In the genomic region with DNA sequence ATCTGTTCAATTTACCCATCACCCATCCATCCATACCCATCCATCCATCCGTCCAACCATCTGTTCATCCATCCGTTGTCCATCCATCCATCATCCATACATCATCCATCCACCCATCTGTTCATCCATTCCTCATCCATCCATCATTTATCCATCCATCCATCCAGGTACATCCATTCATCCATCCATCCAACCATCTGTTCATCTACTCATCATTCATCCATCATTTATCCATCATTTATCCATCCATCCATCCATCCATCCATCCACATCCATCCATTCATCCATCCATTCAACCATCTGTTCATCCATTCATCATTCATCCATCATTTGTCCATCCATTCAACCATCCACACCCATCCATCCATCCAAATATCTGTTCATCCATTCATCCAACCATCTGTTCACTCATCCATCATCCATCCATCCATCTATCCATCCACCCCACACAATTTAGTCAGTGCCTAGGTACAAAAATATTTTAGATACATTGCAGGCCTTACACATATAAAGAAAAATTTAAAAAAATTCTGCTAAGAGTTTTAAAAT, we compare ENCODE assay signal across 18 cellular contexts.
A peak's percentile ranks its signal among the peaks of the same experiment; 100 is the strongest.
DNase-seq lines count a peak whose midpoint lies in the region; ATAC-seq, FAIRE-seq and TF ChIP-seq lines count a peak whose summit lies in the region.
"Had no signal": no experiment of that assay in that cellular context is flagged by ENCODE, and none has a peak within 500 bp of the region (broad histone marks: within the 10 kb centered on the region; RNA-seq: fewer than 3 reads in every experiment).

No MANE protein-coding gene starts in this region.

- WGBS in trophoblast cell (ENCODE audit: extremely low coverage, insufficient coverage, insufficient read length) = 100% methylated on average over 2 of the region's 2 CpGs

- no peaks in the 10 kb centered on the region for H3K27me3 ChIP-seq in naive thymus-derived CD4-positive, alpha-beta T cell (ENCODE audit: control insufficient read depth in 2 of 2, insufficient read depth in 2 of 2, low read length in 2 of 2)
- no peaks in the 10 kb centered on the region for H3K27me3 ChIP-seq in trophoblast cell (ENCODE audit: insufficient read depth, low read length)
- peaks cover 26% of the 10 kb centered on the region for H3K27me3 ChIP-seq in left ventricle myocardium inferior (ENCODE audit: low read depth)
- H3K27me3 ChIP-seq: SJCRH30 had no signal

- H3K27ac ChIP-seq in naive thymus-derived CD4-positive, alpha-beta T cell (ENCODE audit: low read depth, low read length) = no peak overlapping the region
- H3K27ac ChIP-seq in trophoblast cell (ENCODE audit: low read depth, low read length) = no peak overlapping the region
- H3K27ac ChIP-seq in left ventricle myocardium inferior (replicated peaks) = no peak overlapping the region
- H3K27ac ChIP-seq: RWPE1, SJCRH30 had no signal

- CTCF ChIA-PET in activated naive CD4-positive, alpha-beta T cell treated with anti-CD3 and anti-CD28 coated beads, Interleukin-2, amount 10 ng/mL, durations not matched to agents 7 days and 5 days (lab: Charles Lee) = interaction anchor here (0.7 kb wide), 1 partner anchor 15 kb away, joined by 3 read pairs; no protein-coding TSS in a partner anchor
- CTCF ChIA-PET in naive thymus-derived CD4-positive, alpha-beta T cell (lab: Charles Lee) = interaction anchor here (0.7 kb wide), 1 partner anchor 374 kb away, joined by 4 read pairs; no protein-coding TSS in a partner anchor

- no peak overlapping the region for H2AFZ ChIP-seq in trophoblast cell (ENCODE audit: insufficient read depth, low read length, poor library complexity)

- H3K4me2 ChIP-seq in trophoblast cell (ENCODE audit: low read length) = no peak overlapping the region

- FAIRE-seq in GM18507 (lab: Jason Lieb, UNC) = peak; percentile 15

- no peak overlapping the region for H4K91ac ChIP-seq in trophoblast cell (ENCODE audit: low read depth, low read length)

- no peak overlapping the region for H3K18ac ChIP-seq in trophoblast cell (ENCODE audit: low read length)

- no peak overlapping the region for H3K9ac ChIP-seq in trophoblast cell (ENCODE audit: low read length)

- peak overlapping the region; percentile 59 for H3K27ac Mint-ChIP-seq in activated naive CD4-positive, alpha-beta T cell treated with anti-CD3 and anti-CD28 coated beads, Interleukin-2, amount 10 ng/mL, durations not matched to agents 7 days and 5 days
- peak overlapping the region; percentile 40 for H3K27ac Mint-ChIP-seq in activated naive CD8-positive, alpha-beta T cell treated with anti-CD3 and anti-CD28 coated beads, Interleukin-2, amount 10 ng/mL, durations not matched to agents 7 days and 5 days
- H3K27ac Mint-ChIP-seq in naive thymus-derived CD4-positive, alpha-beta T cell = peak overlapping the region in 6 of 9 donors; percentile 0 to 59 (median 48)
- H3K27ac Mint-ChIP-seq: CD14-positive monocyte had no signal

- DNase-seq in activated naive CD4-positive, alpha-beta T cell treated with anti-CD3 and anti-CD28 coated beads, Interleukin-2, amount 10 ng/mL, durations not matched to agents 7 days and 5 days = no peak
- no peak for DNase-seq in activated naive CD4-positive, alpha-beta T cell treated with anti-CD3 and anti-CD28 coated beads, Interleukin-2, amount 50 U/mL, for 16 hours
- DNase-seq in GM18507 (ENCODE audit: extremely low spot score, insufficient read length, low read depth) (no peak), trophoblast cell (no peak), left ventricle myocardium inferior (no peak)
- DNase-seq in activated naive CD8-positive, alpha-beta T cell treated with anti-CD3 and anti-CD28 coated beads, Interleukin-2, amount 10 ng/mL, durations not matched to agents 7 days and 5 days = no peak
- no peak for DNase-seq in naive thymus-derived CD4-positive, alpha-beta T cell
- DNase-seq: DMS79, HCEC 1CT, KG1, NCI-H1436 treated with DMSO at 0.1 percent for 48 hours, NCI-H2081, NCI-H82, PC-3, SJCRH30 had no signal

- H3K36me3 Mint-ChIP-seq in activated naive CD4-positive, alpha-beta T cell treated with anti-CD3 and anti-CD28 coated beads, Interleukin-2, amount 10 ng/mL, durations not matched to agents 7 days and 5 days = peaks cover 88% of the 10 kb centered on the region
- H3K36me3 Mint-ChIP-seq in activated naive CD8-positive, alpha-beta T cell treated with anti-CD3 and anti-CD28 coated beads, Interleukin-2, amount 10 ng/mL, durations not matched to agents 7 days and 5 days = peaks cover 88% of the 10 kb centered on the region
- H3K36me3 Mint-ChIP-seq in naive thymus-derived CD4-positive, alpha-beta T cell = peaks cover 26 to 87% (median 74%) of the 10 kb centered on the region in 5 donors

- H3K9me3 Mint-ChIP-seq in activated naive CD4-positive, alpha-beta T cell treated with anti-CD3 and anti-CD28 coated beads, Interleukin-2, amount 10 ng/mL, durations not matched to agents 7 days and 5 days = peaks cover 4% of the 10 kb centered on the region
- peaks cover 15% of the 10 kb centered on the region for H3K9me3 Mint-ChIP-seq in activated naive CD8-positive, alpha-beta T cell treated with anti-CD3 and anti-CD28 coated beads, Interleukin-2, amount 10 ng/mL, durations not matched to agents 7 days and 5 days
- peaks cover 0 to 11% (median 5%) of the 10 kb centered on the region in 11 donors for H3K9me3 Mint-ChIP-seq in naive thymus-derived CD4-positive, alpha-beta T cell

- H3K4me3 ChIP-seq in naive thymus-derived CD4-positive, alpha-beta T cell (ENCODE audit: low read length) = no peak overlapping the region
- H3K4me3 ChIP-seq in trophoblast cell (ENCODE audit: low read depth, low read length) (no peak overlapping the region), left ventricle myocardium inferior (no peak overlapping the region)
- H3K4me3 ChIP-seq: SJCRH30 had no signal

- peaks cover 37 to 95% (median 56%) of the 10 kb centered on the region in 3 experiments for H3K36me3 ChIP-seq in naive thymus-derived CD4-positive, alpha-beta T cell (ENCODE audit: control insufficient read depth in 2 of 3, insufficient read depth in 3 of 3, low read length in 3 of 3)
- H3K36me3 ChIP-seq in trophoblast cell (ENCODE audit: control insufficient read depth in 1 of 2, insufficient read depth in 2 of 2, low read length in 2 of 2) (no peaks in the 10 kb centered on the region), left ventricle myocardium inferior (no peaks in the 10 kb centered on the region)
- H3K36me3 ChIP-seq: SJCRH30 had no signal

- H3K4me3 Mint-ChIP-seq in activated naive CD4-positive, alpha-beta T cell treated with anti-CD3 and anti-CD28 coated beads, Interleukin-2, amount 10 ng/mL, durations not matched to agents 7 days and 5 days = no peak overlapping the region
- no peak overlapping the region for H3K4me3 Mint-ChIP-seq in activated naive CD8-positive, alpha-beta T cell treated with anti-CD3 and anti-CD28 coated beads, Interleukin-2, amount 10 ng/mL, durations not matched to agents 7 days and 5 days
- peak overlapping the region in 2 of 10 donors; percentile 9 to 22 for H3K4me3 Mint-ChIP-seq in naive thymus-derived CD4-positive, alpha-beta T cell
- H3K4me3 Mint-ChIP-seq: CD14-positive monocyte had no signal

- H3K23ac ChIP-seq in trophoblast cell (ENCODE audit: low read length) = no peak overlapping the region

- no peak overlapping the region for H2BK12ac ChIP-seq in trophoblast cell (ENCODE audit: low read length)

- intact Hi-C loops in naive thymus-derived CD4-positive, alpha-beta T cell (cut with micrococcal nuclease) = no loop called here
- intact Hi-C loops in left ventricle myocardium inferior (cut with micrococcal nuclease) = no loop called here

- TF ChIP-seq CTCF in left ventricle myocardium inferior (IDR thresholded peaks at IDR 0.05; ENCODE audit: borderline replicate concordance) = no peak

- H3K14ac ChIP-seq in trophoblast cell (ENCODE audit: low read length) = no peak overlapping the region

- H3K4me1 Mint-ChIP-seq in activated naive CD4-positive, alpha-beta T cell treated with anti-CD3 and anti-CD28 coated beads, Interleukin-2, amount 10 ng/mL, durations not matched to agents 7 days and 5 days = peaks cover 22% of the 10 kb centered on the region
- peaks cover 33% of the 10 kb centered on the region for H3K4me1 Mint-ChIP-seq in activated naive CD8-positive, alpha-beta T cell treated with anti-CD3 and anti-CD28 coated beads, Interleukin-2, amount 10 ng/mL, durations not matched to agents 7 days and 5 days
- H3K4me1 Mint-ChIP-seq in naive thymus-derived CD4-positive, alpha-beta T cell = peaks cover 10 to 30% (median 21%) of the 10 kb centered on the region in 7 donors
- H3K4me1 Mint-ChIP-seq: CD14-positive monocyte had no signal

- H3K4me1 ChIP-seq in naive thymus-derived CD4-positive, alpha-beta T cell (ENCODE audit: control insufficient read depth in 2 of 2, insufficient read depth in 2 of 2, low read length in 2 of 2) = no peaks in the 10 kb centered on the region
- H3K4me1 ChIP-seq in trophoblast cell (ENCODE audit: control insufficient read depth in 1 of 2, insufficient read depth in 2 of 2, low read length in 2 of 2) = no peaks in the 10 kb centered on the region
- H3K4me1 ChIP-seq in left ventricle myocardium inferior = no peaks in the 10 kb centered on the region

- no peak overlapping the region for H2AK5ac ChIP-seq in trophoblast cell (ENCODE audit: low read length)

- no peak overlapping the region for H2BK5ac ChIP-seq in trophoblast cell (ENCODE audit: low read depth, low read length, poor library complexity)

- no peaks in the 10 kb centered on the region for H3K79me1 ChIP-seq in trophoblast cell (ENCODE audit: low read length)

- H2BK120ac ChIP-seq in trophoblast cell (ENCODE audit: insufficient read depth, low read length, poor library complexity) = no peak overlapping the region

- H4K8ac ChIP-seq in trophoblast cell (ENCODE audit: low read depth, low read length) = no peak overlapping the region

- no peaks in the 10 kb centered on the region for H3K9me3 ChIP-seq in naive thymus-derived CD4-positive, alpha-beta T cell (ENCODE audit: control insufficient read depth in 2 of 3, low read length in 3 of 3)
- H3K9me3 ChIP-seq in trophoblast cell (ENCODE audit: insufficient read depth, low read depth, low read length) (no peaks in the 10 kb centered on the region), left ventricle myocardium inferior (replicated peaks) (peaks cover 25% of the 10 kb centered on the region)
- H3K9me3 ChIP-seq: SJCRH30 had no signal

- no peak overlapping the region for H4K12ac ChIP-seq in trophoblast cell (ENCODE audit: low read depth, low read length)

- H3K79me2 ChIP-seq in trophoblast cell (ENCODE audit: control insufficient read depth, insufficient read depth, low read length, poor library complexity) = no peaks in the 10 kb centered on the region

- H3K27me3 Mint-ChIP-seq in activated naive CD4-positive, alpha-beta T cell treated with anti-CD3 and anti-CD28 coated beads, Interleukin-2, amount 10 ng/mL, durations not matched to agents 7 days and 5 days = no peaks in the 10 kb centered on the region
- no peaks in the 10 kb centered on the region for H3K27me3 Mint-ChIP-seq in activated naive CD8-positive, alpha-beta T cell treated with anti-CD3 and anti-CD28 coated beads, Interleukin-2, amount 10 ng/mL, durations not matched to agents 7 days and 5 days
- H3K27me3 Mint-ChIP-seq in naive thymus-derived CD4-positive, alpha-beta T cell = no peaks in the 10 kb centered on the region

- no peak overlapping the region for H3K4ac ChIP-seq in trophoblast cell (ENCODE audit: low read depth, low read length)

- ATAC-seq in activated naive CD8-positive, alpha-beta T cell treated with anti-CD3 and anti-CD28 coated beads, Interleukin-2, amount 10 ng/mL, durations not matched to agents 7 days and 5 days (ENCODE audit: low read depth) = no peak
- no peak for ATAC-seq in naive thymus-derived CD4-positive, alpha-beta T cell
- no peak for ATAC-seq in HG02798 (IDR thresholded peaks at IDR 0.05; ENCODE audit: poor library complexity, unreplicated experiment)
- ATAC-seq: PC-3 had no signal

- POLR2A ChIA-PET in activated naive CD8-positive, alpha-beta T cell treated with anti-CD3 and anti-CD28 coated beads, Interleukin-2, amount 10 ng/mL, durations not matched to agents 7 days and 5 days (lab: Charles Lee) = interaction anchor here (0.7 kb wide), 1 partner anchor 206 kb away, joined by 6 read pairs; no protein-coding TSS in a partner anchor
- POLR2A ChIA-PET in naive thymus-derived CD4-positive, alpha-beta T cell (lab: Charles Lee) = no interaction called here
